In genomic region chr17:76529643-76530488, GRCh38 we compare ENCODE assay signal across 8 cellular contexts. TPM values are rescaled to one million over a fixed set of nuclear protein-coding genes. Genes with fewer than 3 reads are reported as not detected.
DNase-seq lines count a peak whose midpoint lies in the region; ATAC-seq, FAIRE-seq and TF ChIP-seq lines count a peak whose summit lies in the region.

No MANE protein-coding gene starts in this region.

- TF ChIP-seq EP300 in HepG2 (IDR thresholded peaks at IDR 0.05; ENCODE audit: low read depth in 2 of 2, low read length in 2 of 2) (peak; percentile 19; a peak in 1 of 4 replicates), HepG2 (CRISPR knock-in tag; IDR thresholded peaks at IDR 0.05; ENCODE audit: borderline replicate concordance) (peak; percentile 23; the same call in 1 of the 2 replicates), suprapubic skin (IDR thresholded peaks at IDR 0.05) (no peak)

- H3K9me3 ChIP-seq in HUES64 (ENCODE audit: insufficient read depth, low read depth, low read length) (no peaks in the 10 kb centered on the region), HepG2 (ENCODE audit: low read length) (no peaks in the 10 kb centered on the region), suprapubic skin (no peaks in the 10 kb centered on the region)

- H4K20me1 ChIP-seq in HepG2 (ENCODE audit: insufficient read depth, low read length) = no peaks in the 10 kb centered on the region

- TF ChIP-seq CTCF in cardiac fibroblast (IDR thresholded peaks at IDR 0.05; ENCODE audit: low read depth, low read length) = no peak
- peak; percentile 22; the same call in 1 of the 2 replicates for TF ChIP-seq CTCF in HepG2 (CRISPR knock-in tag; IDR thresholded peaks at IDR 0.05)
- TF ChIP-seq CTCF in suprapubic skin (IDR thresholded peaks at IDR 0.05) = no peak

- POLR2A ChIA-PET in HepG2 (lab: Yijun Ruan, JAX) = interaction anchor here (1.0 to 4.0 kb wide), 6 partner anchors 10 to 31 kb away, joined by 3 to 19 read pairs (median 8); partner anchors contain the start of gene PRCD

- H3K36me3 ChIP-seq in HUES64 (ENCODE audit: insufficient read depth, low read length) (no peaks in the 10 kb centered on the region), HepG2 (replicated peaks in 1 of 2; ENCODE audit: control insufficient read depth in 1 of 2, insufficient read depth in 2 of 2, low read length in 2 of 2) (no peaks in the 10 kb centered on the region), suprapubic skin (no peaks in the 10 kb centered on the region)

- CTCF ChIA-PET in HepG2 (lab: Yijun Ruan, JAX; ENCODE audit: low intra/inter-chr PET ratio, low total read pairs) = no interaction called here

- no peak for TF ChIP-seq POLR2A in HepG2 (IDR thresholded peaks at IDR 0.05; ENCODE audit: insufficient read depth in 1 of 2, low read depth in 2 of 2, low read length in 2 of 2)
- peak in 1 of 2 donors; percentile 20 for TF ChIP-seq POLR2A in suprapubic skin (IDR thresholded peaks at IDR 0.05)

- H2AFZ ChIP-seq in HepG2 (ENCODE audit: low read length) = no peak overlapping the region

- H3K27ac ChIP-seq in HUES64 (ENCODE audit: low read depth, low read length) = peak overlapping the region; percentile 41
- H3K27ac ChIP-seq in HepG2 (ENCODE audit: extremely low read length, insufficient read depth, low read length) = peak overlapping the region; percentile 60
- H3K27ac ChIP-seq in suprapubic skin = peak overlapping the region; percentile 94

- no peaks in the 10 kb centered on the region for H3K27me3 ChIP-seq in HUES64 (ENCODE audit: insufficient read depth, low read length)
- no peaks in the 10 kb centered on the region for H3K27me3 ChIP-seq in HepG2 (ENCODE audit: control insufficient read depth in 1 of 2, insufficient read depth in 2 of 2, low read length in 2 of 2)
- no peaks in the 10 kb centered on the region for H3K27me3 ChIP-seq in suprapubic skin

- in situ Hi-C loops in HepG2 (cut with HindIII; ENCODE audit: extremely low pct_ligation_motif_present, low pct_unique_long_range_greater_than_20kb) = no loop called here

- peak; percentile 91 to 96 for DNase-seq in cardiac fibroblast (ENCODE audit: low read depth in 2 of 2)
- DNase-seq in HepG2 (ENCODE audit: low spot score) = peak; percentile 61
- DNase-seq in suprapubic skin (ENCODE audit: low spot score in 2 of 2) = peak; percentile 89 to 90
- DNase-seq in NAMALWA (ENCODE audit: low spot score) = no peak
- no peak for DNase-seq in activated effector memory CD4-positive, alpha-beta T cell treated with Interleukin-2 at 50 U/mL for 16 hours
- no peak for DNase-seq in SKM-1 (lab: John Stamatoyannopoulos, UW; ENCODE audit: unreplicated experiment)
- no peak for DNase-seq in NK-92 (lab: John Stamatoyannopoulos, UW; ENCODE audit: unreplicated experiment)

- H3K4me1 ChIP-seq in HUES64 (ENCODE audit: insufficient read depth, low read length) (peaks cover 10% of the 10 kb centered on the region), HepG2 (ENCODE audit: insufficient read depth, low read length) (peaks cover 91% of the 10 kb centered on the region), suprapubic skin (peaks cover 59% of the 10 kb centered on the region)

- 62% methylated on average over 27 of the region's 27 CpGs for WGBS in HUES64
- 38% methylated on average over 22 of the region's 27 CpGs for WGBS in HepG2 (ENCODE audit: low lambda C conversion rate)
- WGBS in suprapubic skin = 29% methylated on average over 26 of the region's 27 CpGs

- intact Hi-C loops in HepG2 (cut with micrococcal nuclease; ENCODE audit: unreplicated experiment) = no loop called here

- H3K4me3 ChIP-seq in HUES64 (ENCODE audit: low read length) (no peak overlapping the region), cardiac fibroblast (replicated peaks in 1 of 2; ENCODE audit: low read depth in 2 of 2, low read length in 2 of 2) (peak overlapping the region in 1 of 2 donors; percentile 4), HepG2 (replicated peaks in 1 of 3; ENCODE audit: insufficient read depth in 1 of 3, low read depth in 2 of 3, low read length in 3 of 3) (peak overlapping the region in 1 of 3 experiments; percentile 35; a peak in 1 of 6 replicates), suprapubic skin (peak overlapping the region; percentile 19)

- peak; percentile 13 for ATAC-seq in HepG2

- H3K4me2 ChIP-seq in HepG2 (ENCODE audit: low read depth, low read length) = peak overlapping the region; percentile 48

- FAIRE-seq in HepG2 (lab: Jason Lieb, UNC) = no peak

- BruUV-seq in HepG2 (replicated peaks; lab: Mats Ljungman, UMichigan) = no TSS peak

- H3K9ac ChIP-seq in HUES64 (ENCODE audit: low read depth, low read length) (no peak overlapping the region), HepG2 (ENCODE audit: insufficient read depth, low read depth, low read length) (peak overlapping the region; percentile 29)

- no peaks in the 10 kb centered on the region for H3K79me2 ChIP-seq in HepG2 (ENCODE audit: insufficient read depth, low read length)

- TF ChIP-seq RAD21 in HepG2 (CRISPR knock-in tag; IDR thresholded peaks at IDR 0.05) = no peak

RNA-seq across cellular contexts. Expression of gene CYGB, which starts 7.6 kb away (rescaled TPM):
- 1.4 TPM for polyA plus RNA-seq in HUES64 (2013, experiment 1 of 2)
- 1.9 TPM for polyA plus RNA-seq in HUES64 (2013, experiment 2 of 2)
- 27.1 and 28.9 TPM in 2 replicates for total RNA-seq in HepG2 (2016; rRNA removed; fragmentation: Illumina TruSeq; extraction: Trizol)
- total RNA-seq in HepG2 (2016; cell fraction: cytosol; rRNA removed; fragmentation: Illumina TruSeq; extraction: Trizol; ENCODE audit: low read depth) = 5.2 and 8.2 TPM in 2 replicates
- total RNA-seq in HepG2 (2016; cell fraction: insoluble cytoplasmic fraction; rRNA removed; fragmentation: Illumina TruSeq; extraction: Trizol) = 25.6 and 28.4 TPM in 2 replicates
- 16.6 and 21.7 TPM in 2 replicates for total RNA-seq in HepG2 (2016; cell fraction: membrane; rRNA removed; fragmentation: Illumina TruSeq; extraction: Trizol)
- total RNA-seq in HepG2 (2016; cell fraction: nucleus; rRNA removed; fragmentation: Illumina TruSeq; extraction: Trizol) = 14.7 and 17.2 TPM in 2 replicates
- polyA plus RNA-seq in HepG2 (2011; rRNA removed) = 18.9 and 23.3 TPM in 2 replicates
- 19.3 and 25.5 TPM in 2 replicates for polyA plus RNA-seq in HepG2 (2011; cell fraction: cytosol; rRNA removed)
- 17.6 and 23.0 TPM in 2 replicates for polyA plus RNA-seq in HepG2 (2011; cell fraction: nucleus; rRNA removed)
- polyA plus RNA-seq in HepG2 (2012) = 20.2 and 20.5 TPM in 2 replicates
- polyA plus RNA-seq in HepG2 (2016; cell fraction: cytosol; fragmentation: Illumina TruSeq; extraction: Trizol; ENCODE audit: low read depth) = 6.2 and 7.9 TPM in 2 replicates
- polyA plus RNA-seq in HepG2 (2016; cell fraction: insoluble cytoplasmic fraction; fragmentation: Illumina TruSeq; extraction: Trizol; ENCODE audit: low read depth) = 28.7 and 30.6 TPM in 2 replicates
- 21.0 and 21.3 TPM in 2 replicates for polyA plus RNA-seq in HepG2 (2016; cell fraction: membrane; fragmentation: Illumina TruSeq; extraction: Trizol; ENCODE audit: low read depth)
- polyA plus RNA-seq in HepG2 (2016; cell fraction: nucleus; fragmentation: Illumina TruSeq; extraction: Trizol; ENCODE audit: insufficient read depth, low read depth) = 24.9 and 26.1 TPM in 2 replicates
- polyA minus RNA-seq in HepG2 (2011; rRNA and poly(A)+ RNA removed; ENCODE audit: low replicate concordance) = 0.26 and 16.8 TPM in 2 replicates
- polyA minus RNA-seq in HepG2 (2011; cell fraction: cytosol; rRNA and poly(A)+ RNA removed) = 9.7 and 11.8 TPM in 2 replicates
- polyA minus RNA-seq in HepG2 (2011; cell fraction: nucleus; rRNA and poly(A)+ RNA removed) = 12.9 and 17.7 TPM in 2 replicates
- 10 to 100 TPM in 2 of 4 donors, 1 to 10 TPM in 2; 2.8 to 18.2 (median 10.4) TPM for total RNA-seq in suprapubic skin

RNA-seq across cellular contexts. Expression of gene PRCD, which starts 10.0 kb away (rescaled TPM):
- not detected for polyA plus RNA-seq in HUES64 (2013, experiment 1 of 2)
- 0.51 TPM for polyA plus RNA-seq in HUES64 (2013, experiment 2 of 2)
- 0.52 TPM in 1 of 2 replicates, not detected in the other for total RNA-seq in HepG2 (2016; rRNA removed; fragmentation: Illumina TruSeq; extraction: Trizol)
- total RNA-seq in HepG2 (2016; cell fraction: cytosol; rRNA removed; fragmentation: Illumina TruSeq; extraction: Trizol; ENCODE audit: low read depth) = not detected in 2 replicates
- 0.36 and 0.48 TPM in 2 replicates for total RNA-seq in HepG2 (2016; cell fraction: insoluble cytoplasmic fraction; rRNA removed; fragmentation: Illumina TruSeq; extraction: Trizol)
- not detected in 2 replicates for total RNA-seq in HepG2 (2016; cell fraction: membrane; rRNA removed; fragmentation: Illumina TruSeq; extraction: Trizol)
- not detected in 2 replicates for total RNA-seq in HepG2 (2016; cell fraction: nucleus; rRNA removed; fragmentation: Illumina TruSeq; extraction: Trizol)
- polyA plus RNA-seq in HepG2 (2011; rRNA removed) = 0.35 and 0.51 TPM in 2 replicates
- polyA plus RNA-seq in HepG2 (2011; cell fraction: cytosol; rRNA removed) = not detected in 2 replicates
- 0.06 TPM in 1 of 2 replicates, not detected in the other for polyA plus RNA-seq in HepG2 (2011; cell fraction: nucleus; rRNA removed)
- polyA plus RNA-seq in HepG2 (2012) = 0.61 and 0.71 TPM in 2 replicates
- polyA plus RNA-seq in HepG2 (2016; cell fraction: cytosol; fragmentation: Illumina TruSeq; extraction: Trizol; ENCODE audit: low read depth) = 0.25 TPM in 1 of 2 replicates, not detected in the other
- not detected in 2 replicates for polyA plus RNA-seq in HepG2 (2016; cell fraction: insoluble cytoplasmic fraction; fragmentation: Illumina TruSeq; extraction: Trizol; ENCODE audit: low read depth)
- not detected in 2 replicates for polyA plus RNA-seq in HepG2 (2016; cell fraction: membrane; fragmentation: Illumina TruSeq; extraction: Trizol; ENCODE audit: low read depth)
- not detected in 2 replicates for polyA plus RNA-seq in HepG2 (2016; cell fraction: nucleus; fragmentation: Illumina TruSeq; extraction: Trizol; ENCODE audit: insufficient read depth, low read depth)
- 0.70 TPM in 1 of 2 replicates, not detected in the other for polyA minus RNA-seq in HepG2 (2011; rRNA and poly(A)+ RNA removed; ENCODE audit: low replicate concordance)
- not detected in 2 replicates for polyA minus RNA-seq in HepG2 (2011; cell fraction: cytosol; rRNA and poly(A)+ RNA removed)
- polyA minus RNA-seq in HepG2 (2011; cell fraction: nucleus; rRNA and poly(A)+ RNA removed) = not detected in 2 replicates
- 1 to 10 TPM in 3 of 4 donors, not detected in 1; 1.3 to 2.8 (median 2.2) TPM for total RNA-seq in suprapubic skin

RNA-seq across cellular contexts. Expression of gene RHBDF2, which starts 28.6 kb away (rescaled TPM):
- 8.4 TPM for polyA plus RNA-seq in HUES64 (2013, experiment 1 of 2)
- 10.8 TPM for polyA plus RNA-seq in HUES64 (2013, experiment 2 of 2)
- total RNA-seq in HepG2 (2016; rRNA removed; fragmentation: Illumina TruSeq; extraction: Trizol) (4.2 and 7.8 TPM in 2 replicates), suprapubic skin (10 to 100 TPM; 45.9 to 82.6 (median 52.6) TPM)
- total RNA-seq in HepG2 (2016; cell fraction: cytosol; rRNA removed; fragmentation: Illumina TruSeq; extraction: Trizol; ENCODE audit: low read depth) = 3.3 and 3.4 TPM in 2 replicates
- total RNA-seq in HepG2 (2016; cell fraction: insoluble cytoplasmic fraction; rRNA removed; fragmentation: Illumina TruSeq; extraction: Trizol) = 2.8 and 8.6 TPM in 2 replicates
- 3.2 and 3.5 TPM in 2 replicates for total RNA-seq in HepG2 (2016; cell fraction: membrane; rRNA removed; fragmentation: Illumina TruSeq; extraction: Trizol)
- total RNA-seq in HepG2 (2016; cell fraction: nucleus; rRNA removed; fragmentation: Illumina TruSeq; extraction: Trizol) = 10.0 and 14.7 TPM in 2 replicates
- 24.2 and 27.6 TPM in 2 replicates for polyA plus RNA-seq in HepG2 (2011; rRNA removed)
- 9.7 and 15.2 TPM in 2 replicates for polyA plus RNA-seq in HepG2 (2011; cell fraction: cytosol; rRNA removed)
- polyA plus RNA-seq in HepG2 (2011; cell fraction: nucleus; rRNA removed) = 96.1 and 124 TPM in 2 replicates
- polyA plus RNA-seq in HepG2 (2012) = 17.9 and 27.7 TPM in 2 replicates
- 1.2 and 1.5 TPM in 2 replicates for polyA plus RNA-seq in HepG2 (2016; cell fraction: cytosol; fragmentation: Illumina TruSeq; extraction: Trizol; ENCODE audit: low read depth)
- 3.8 and 4.6 TPM in 2 replicates for polyA plus RNA-seq in HepG2 (2016; cell fraction: insoluble cytoplasmic fraction; fragmentation: Illumina TruSeq; extraction: Trizol; ENCODE audit: low read depth)
- polyA plus RNA-seq in HepG2 (2016; cell fraction: membrane; fragmentation: Illumina TruSeq; extraction: Trizol; ENCODE audit: low read depth) = 2.0 and 3.1 TPM in 2 replicates
- 23.9 and 27.3 TPM in 2 replicates for polyA plus RNA-seq in HepG2 (2016; cell fraction: nucleus; fragmentation: Illumina TruSeq; extraction: Trizol; ENCODE audit: insufficient read depth, low read depth)
- polyA minus RNA-seq in HepG2 (2011; rRNA and poly(A)+ RNA removed; ENCODE audit: low replicate concordance) = 8.1 and 40.4 TPM in 2 replicates
- 12.8 and 13.5 TPM in 2 replicates for polyA minus RNA-seq in HepG2 (2011; cell fraction: cytosol; rRNA and poly(A)+ RNA removed)
- 26.5 and 30.6 TPM in 2 replicates for polyA minus RNA-seq in HepG2 (2011; cell fraction: nucleus; rRNA and poly(A)+ RNA removed)

RNA-seq across cellular contexts. Expression of gene ST6GALNAC2, which starts 55.8 kb away (rescaled TPM):
- 0.50 TPM for polyA plus RNA-seq in HUES64 (2013, experiment 1 of 2)
- 1.1 TPM for polyA plus RNA-seq in HUES64 (2013, experiment 2 of 2)
- total RNA-seq in HepG2 (2016; rRNA removed; fragmentation: Illumina TruSeq; extraction: Trizol) (0.49 and 0.84 TPM in 2 replicates), suprapubic skin (10 to 100 TPM; 71.1 to 94.3 (median 80.3) TPM)
- 0.35 and 0.51 TPM in 2 replicates for total RNA-seq in HepG2 (2016; cell fraction: cytosol; rRNA removed; fragmentation: Illumina TruSeq; extraction: Trizol; ENCODE audit: low read depth)
- total RNA-seq in HepG2 (2016; cell fraction: insoluble cytoplasmic fraction; rRNA removed; fragmentation: Illumina TruSeq; extraction: Trizol) = 0.13 and 0.39 TPM in 2 replicates
- 0.77 and 0.79 TPM in 2 replicates for total RNA-seq in HepG2 (2016; cell fraction: membrane; rRNA removed; fragmentation: Illumina TruSeq; extraction: Trizol)
- total RNA-seq in HepG2 (2016; cell fraction: nucleus; rRNA removed; fragmentation: Illumina TruSeq; extraction: Trizol) = 0.68 and 0.97 TPM in 2 replicates
- 0.12 and 0.30 TPM in 2 replicates for polyA plus RNA-seq in HepG2 (2011; rRNA removed)
- polyA plus RNA-seq in HepG2 (2011; cell fraction: cytosol; rRNA removed) = 0.24 and 0.50 TPM in 2 replicates
- 0.43 TPM in 2 replicates for polyA plus RNA-seq in HepG2 (2011; cell fraction: nucleus; rRNA removed)
- polyA plus RNA-seq in HepG2 (2012) = 0.16 TPM in 1 of 2 replicates, not detected in the other
- 0.34 and 0.45 TPM in 2 replicates for polyA plus RNA-seq in HepG2 (2016; cell fraction: cytosol; fragmentation: Illumina TruSeq; extraction: Trizol; ENCODE audit: low read depth)
- polyA plus RNA-seq in HepG2 (2016; cell fraction: insoluble cytoplasmic fraction; fragmentation: Illumina TruSeq; extraction: Trizol; ENCODE audit: low read depth) = 0.56 and 0.64 TPM in 2 replicates
- polyA plus RNA-seq in HepG2 (2016; cell fraction: membrane; fragmentation: Illumina TruSeq; extraction: Trizol; ENCODE audit: low read depth) = 0.62 and 0.69 TPM in 2 replicates
- polyA plus RNA-seq in HepG2 (2016; cell fraction: nucleus; fragmentation: Illumina TruSeq; extraction: Trizol; ENCODE audit: insufficient read depth, low read depth) = 1.0 and 1.6 TPM in 2 replicates
- 0.34 and 1.1 TPM in 2 replicates for polyA minus RNA-seq in HepG2 (2011; rRNA and poly(A)+ RNA removed; ENCODE audit: low replicate concordance)
- polyA minus RNA-seq in HepG2 (2011; cell fraction: cytosol; rRNA and poly(A)+ RNA removed) = not detected in 2 replicates
- not detected in 2 replicates for polyA minus RNA-seq in HepG2 (2011; cell fraction: nucleus; rRNA and poly(A)+ RNA removed)

Comparison
In these comparisons a context has a peak if more than half of its experiments do, and no peak if none do; other contexts are left out.
1. H3K27ac ChIP-seq: peak in every context shown above with its lines; median percentile 94 in suprapubic skin; 60 in HepG2; 41 in HUES64.
2. DNase-seq: peak in cardiac fibroblast (2 of 2), HepG2 (single experiment) and suprapubic skin (2 of 2); none in NAMALWA (single experiment), activated effector memory CD4-positive, alpha-beta T cell treated with Interleukin-2 at 50 U/mL for 16 hours (single experiment), SKM-1 (single experiment) and NK-92 (single experiment).